ENCODE assay signal across 2 cellular contexts in genomic region chr7:333399-333776, GRCh38.
TF ChIP-seq lines count a peak whose summit lies in the region.

No MANE protein-coding gene starts in this region.

TF ChIP-seq in Ishikawa, 13 proteins besides CTCF, POLR2A, EP300 and RAD21 (continued from another document):
- no peak for TF ChIP-seq ZBTB7A (IDR thresholded peaks at IDR 0.05; ENCODE audit: low read depth)
- peak; percentile 67 for TF ChIP-seq NFIC (IDR thresholded peaks at IDR 0.05)

TF ChIP-seq in H1, 55 proteins besides CTCF, POLR2A, EP300 and RAD21:
- TF ChIP-seq E2F6 (IDR thresholded peaks at IDR 0.05) (no peak), GABPA (IDR thresholded peaks at IDR 0.05; ENCODE audit: borderline replicate concordance, insufficient read depth, low read length) (no peak), SIRT6 (IDR thresholded peaks at IDR 0.05; ENCODE audit: low read length) (no peak), BRCA1 (IDR thresholded peaks at IDR 0.05; ENCODE audit: low read depth, low read length) (no peak), SIX5 (IDR thresholded peaks at IDR 0.05; ENCODE audit: low read depth, low read length) (no peak), SIN3A (conservative IDR thresholded peaks at IDR 0.05 in 1 of 2, IDR thresholded peaks at IDR 0.05 in 1 of 2; ENCODE audit: low read depth in 1 of 2, low read length in 2 of 2) (no peak), EGR1 (IDR thresholded peaks at IDR 0.05; ENCODE audit: borderline replicate concordance, low read depth, low read length) (no peak), SP1 (IDR thresholded peaks at IDR 0.05; ENCODE audit: low read depth, low read length) (no peak), HDAC2 (IDR thresholded peaks at IDR 0.05; ENCODE audit: borderline replicate concordance in 1 of 2, low read depth in 2 of 2, low read length in 2 of 2) (no peak), POU5F1 (IDR thresholded peaks at IDR 0.05; ENCODE audit: low read depth, low read length) (no peak)
